ENCODE assay signal across 22 cellular contexts in the genomic region with DNA sequence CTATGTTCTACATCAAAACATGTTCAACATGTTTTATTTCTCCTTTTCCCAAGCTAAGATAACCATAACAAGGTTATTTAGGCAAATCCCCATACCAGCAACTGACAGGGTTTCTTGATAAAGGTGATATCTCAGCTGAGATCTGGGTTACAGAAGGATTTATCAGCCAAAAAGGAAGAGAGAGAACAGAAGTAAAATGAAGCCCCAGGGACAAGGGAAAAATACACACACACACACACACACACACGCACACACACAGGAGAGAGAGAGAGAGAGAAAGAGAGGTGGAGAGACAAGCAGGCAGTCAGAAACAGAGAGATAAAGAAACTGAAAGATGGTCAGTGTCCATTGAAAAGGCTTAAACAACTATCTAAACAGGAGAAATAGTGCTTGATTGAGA. TPM values are rescaled to one million over a fixed set of nuclear protein-coding genes. Genes with fewer than 3 reads are reported as not detected.
DNase-seq lines count a peak whose midpoint lies in the region; ATAC-seq, FAIRE-seq and TF ChIP-seq lines count a peak whose summit lies in the region.
"Had no signal": no experiment of that assay in that cellular context is flagged by ENCODE, and none has a peak within 500 bp of the region (broad histone marks: within the 10 kb centered on the region; RNA-seq: fewer than 3 reads in every experiment).

No MANE protein-coding gene starts in this region.

- no peak for ATAC-seq in SK-N-SH treated with all-trans-retinoic acid at 6 μM for 48 hours
- no peak for ATAC-seq in naive thymus-derived CD4-positive, alpha-beta T cell
- ATAC-seq: Right ventricle myocardium inferior had no signal

- no peak for TF ChIP-seq RAD21 in SK-N-SH (IDR thresholded peaks at IDR 0.05; ENCODE audit: low read length)

- H3K4me1 Mint-ChIP-seq in naive thymus-derived CD4-positive, alpha-beta T cell: peaks cover 10 to 26% (median 20%) of the 10 kb centered on the region in 7 donors

- intact Hi-C loops in naive thymus-derived CD4-positive, alpha-beta T cell (cut with micrococcal nuclease): no loop called here

- no peak overlapping the region for H3K4me3 Mint-ChIP-seq in naive thymus-derived CD4-positive, alpha-beta T cell
- H3K4me3 Mint-ChIP-seq: CD4-positive, alpha-beta memory T cell had no signal

- H3K9ac ChIP-seq in SK-N-SH: no peak overlapping the region
- H3K9ac ChIP-seq: BLaER1 treated with 17β-estradiol and CSF1 and Interleukin-3, amounts not matched to agents 10 nM and 100 nM had no signal

- in situ Hi-C loops in KBM-7 (cut with MboI; ENCODE audit: low pct_unique_long_range_greater_than_20kb, low sequenced_read_pairs): no loop called here

- peak overlapping the region in 5 of 9 donors; percentile 1 to 55 (median 26) for H3K27ac Mint-ChIP-seq in naive thymus-derived CD4-positive, alpha-beta T cell
- H3K27ac Mint-ChIP-seq: CD4-positive, alpha-beta memory T cell had no signal

- DNase-seq in SK-N-SH (no peak), KBM-7 (peak; percentile 14), OCI-M1 (lab: John Stamatoyannopoulos, UW) (peak; percentile 22), RCC 7860 (ENCODE audit: low spot score) (no peak)
- no peak for DNase-seq in naive thymus-derived CD4-positive, alpha-beta T cell
- DNase-seq in activated naive CD4-positive, alpha-beta T cell treated with anti-CD3 and anti-CD28 coated beads, Interleukin-2, amount 50 U/mL, for 16 hours: no peak
- DNase-seq in activated effector memory CD4-positive, alpha-beta T cell treated with anti-CD3 and anti-CD28 coated beads, Interleukin-2, amount 50 U/mL, for 16 hours: no peak
- DNase-seq: ACHN; CD4-positive, alpha-beta memory T cell; NCI-H1092; NCI-H1436 treated with DMSO at 0.1 percent for 48 hours; NCI-H2029; NCI-H2227 treated with DMSO at 0.1 percent for 48 hours; NCI-H510A; NCI-H82; Peyer's patch; SW 1271 had no signal

- H3K9me3 Mint-ChIP-seq in naive thymus-derived CD4-positive, alpha-beta T cell: no peaks in the 10 kb centered on the region
- H3K9me3 Mint-ChIP-seq: CD4-positive, alpha-beta memory T cell had no signal

- WGBS in SK-N-SH (ENCODE audit: low lambda C conversion rate): 67% methylated on average over 1 of the region's 1 CpG

- TF ChIP-seq CTCF in SK-N-SH (IDR thresholded peaks at IDR 0.05): no peak

- H3K79me2 ChIP-seq in SK-N-SH (ENCODE audit: insufficient read depth): no peaks in the 10 kb centered on the region

- POLR2A ChIA-PET in SK-N-SH (lab: Yijun Ruan, JAX): no interaction called here
- POLR2A ChIA-PET in naive thymus-derived CD4-positive, alpha-beta T cell (lab: Charles Lee): interaction anchor here (0.7 to 1.1 kb wide), 3 partner anchors 20 to 226 kb away, joined by 3 to 4 read pairs (median 4); partner anchors contain the start of gene MLLT3

- H2AFZ ChIP-seq in SK-N-SH (ENCODE audit: low read depth): no peak overlapping the region

- H3F3A ChIP-seq in SK-N-SH (replicated peaks; ENCODE audit: insufficient read depth): peaks cover 3% of the 10 kb centered on the region

- peak in 1 of 2 experiments; percentile 38; a peak in 1 of 4 replicates for TF ChIP-seq EP300 in SK-N-SH (IDR thresholded peaks at IDR 0.05; ENCODE audit: borderline replicate concordance in 1 of 2, low read depth in 1 of 2, low read length in 1 of 2)

- H3K27ac ChIP-seq in SK-N-SH (ENCODE audit: low read depth in 2 of 2, low read length in 1 of 2): no peak overlapping the region
- H3K27ac ChIP-seq in naive thymus-derived CD4-positive, alpha-beta T cell (ENCODE audit: low read depth, low read length): no peak overlapping the region
- H3K27ac ChIP-seq: 22Rv1; BLaER1 treated with 17β-estradiol and CSF1 and Interleukin-3, amounts not matched to agents 10 nM and 100 nM; Peyer's patch had no signal

- no peaks in the 10 kb centered on the region for H3K9me2 ChIP-seq in SK-N-SH

- H3K4me3 ChIP-seq in SK-N-SH (ENCODE audit: low read depth in 2 of 2, low read length in 1 of 2): no peak overlapping the region
- H3K4me3 ChIP-seq in naive thymus-derived CD4-positive, alpha-beta T cell (ENCODE audit: low read length): no peak overlapping the region
- H3K4me3 ChIP-seq: BLaER1 treated with 17β-estradiol and CSF1 and Interleukin-3, amounts not matched to agents 10 nM and 100 nM; Peyer's patch had no signal

- FAIRE-seq in RCC 7860 (lab: Jason Lieb, UNC): no peak
- FAIRE-seq: H54 had no signal

- CTCF ChIA-PET in SK-N-SH (lab: Yijun Ruan, JAX): no interaction called here
- CTCF ChIA-PET in naive thymus-derived CD4-positive, alpha-beta T cell (lab: Charles Lee): no interaction called here

- peaks cover 0 to 8% of the 10 kb centered on the region in 2 experiments; a peak in 2 of 4 replicates for H3K4me1 ChIP-seq in SK-N-SH (ENCODE audit: control insufficient read depth in 1 of 2, insufficient read depth in 2 of 2, low read depth in 1 of 2, low read length in 1 of 2)
- H3K4me1 ChIP-seq in naive thymus-derived CD4-positive, alpha-beta T cell (ENCODE audit: control insufficient read depth in 2 of 2, insufficient read depth in 2 of 2, low read length in 2 of 2): peaks cover 11 to 15% of the 10 kb centered on the region in 2 donors
- H3K4me1 ChIP-seq: Peyer's patch had no signal

- peaks cover 0 to 21% (median under 1%) of the 10 kb centered on the region in 5 donors for H3K27me3 Mint-ChIP-seq in naive thymus-derived CD4-positive, alpha-beta T cell

- H3K36me3 ChIP-seq in SK-N-SH (replicated peaks in 1 of 2; ENCODE audit: control insufficient read depth in 1 of 2, insufficient read depth in 2 of 2, low read length in 1 of 2): no peaks in the 10 kb centered on the region
- H3K36me3 ChIP-seq in naive thymus-derived CD4-positive, alpha-beta T cell (ENCODE audit: control insufficient read depth in 2 of 3, insufficient read depth in 3 of 3, low read length in 3 of 3): no peaks in the 10 kb centered on the region
- H3K36me3 ChIP-seq: BLaER1 treated with 17β-estradiol and CSF1 and Interleukin-3, amounts not matched to agents 10 nM and 100 nM; Peyer's patch had no signal

- H3K27me3 ChIP-seq in SK-N-SH (ENCODE audit: insufficient read depth): no peaks in the 10 kb centered on the region
- H3K27me3 ChIP-seq in naive thymus-derived CD4-positive, alpha-beta T cell (ENCODE audit: control insufficient read depth in 2 of 2, insufficient read depth in 2 of 2, low read length in 2 of 2): no peaks in the 10 kb centered on the region
- H3K27me3 ChIP-seq: Peyer's patch had no signal

- H3K36me3 Mint-ChIP-seq in naive thymus-derived CD4-positive, alpha-beta T cell: peaks cover 0 to 5% (median 0%) of the 10 kb centered on the region in 5 donors
- H3K36me3 Mint-ChIP-seq: CD4-positive, alpha-beta memory T cell had no signal

- H3K9me3 ChIP-seq in SK-N-SH: no peaks in the 10 kb centered on the region
- H3K9me3 ChIP-seq in naive thymus-derived CD4-positive, alpha-beta T cell (ENCODE audit: control insufficient read depth in 2 of 3, low read length in 3 of 3): no peaks in the 10 kb centered on the region
- H3K9me3 ChIP-seq: BLaER1 treated with 17β-estradiol and CSF1 and Interleukin-3, amounts not matched to agents 10 nM and 100 nM; Peyer's patch had no signal

- H3K4me2 ChIP-seq in SK-N-SH: no peak overlapping the region

- H4K20me1 ChIP-seq in SK-N-SH (ENCODE audit: insufficient read depth): no peaks in the 10 kb centered on the region

TF ChIP-seq in SK-N-SH, 30 proteins besides CTCF, POLR2A, EP300 and RAD21 (continues in another document):
- TF ChIP-seq POLR2AphosphoS5 (IDR thresholded peaks at IDR 0.05; ENCODE audit: low read depth, low read length) (no peak), JUND (IDR thresholded peaks at IDR 0.05) (no peak), SIN3A (IDR thresholded peaks at IDR 0.05; ENCODE audit: borderline replicate concordance, low read depth, low read length) (no peak), NFIC (IDR thresholded peaks at IDR 0.05; ENCODE audit: borderline replicate concordance) (no peak), TAF1 (IDR thresholded peaks at IDR 0.05; ENCODE audit: borderline replicate concordance, low read depth, low read length) (no peak), MXI1 (IDR thresholded peaks at IDR 0.05; ENCODE audit: low read depth, low read length) (no peak), RFX5 (IDR thresholded peaks at IDR 0.05; ENCODE audit: low read length) (no peak), FOXM1 (IDR thresholded peaks at IDR 0.05; ENCODE audit: low read depth) (no peak)
- TF ChIP-seq, protein P1, sequence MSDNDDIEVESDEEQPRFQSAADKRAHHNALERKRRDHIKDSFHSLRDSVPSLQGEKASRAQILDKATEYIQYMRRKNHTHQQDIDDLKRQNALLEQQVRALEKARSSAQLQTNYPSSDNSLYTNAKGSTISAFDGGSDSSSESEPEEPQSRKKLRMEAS (IDR thresholded peaks at IDR 0.05; ENCODE audit: low read depth): no peak

RNA-seq across cellular contexts. Expression of gene MLLT3, which starts 19.7 kb away (rescaled TPM):
- 3.9 and 6.2 TPM in 2 replicates for polyA plus RNA-seq in SK-N-SH (2012; rRNA removed)
- 6.6 and 7.2 TPM in 2 replicates for polyA plus RNA-seq in SK-N-SH (2012; cell fraction: cytosol; rRNA removed)
- polyA plus RNA-seq in SK-N-SH (2012; cell fraction: nucleus; rRNA removed): 1.5 and 2.8 TPM in 2 replicates
- 10 to 100 TPM; 40.9 to 85.3 (median 71.3) TPM for total RNA-seq in naive thymus-derived CD4-positive, alpha-beta T cell
- 10 to 100 TPM; 62.6 to 64.8 TPM for polyA plus RNA-seq in naive thymus-derived CD4-positive, alpha-beta T cell

RNA-seq across cellular contexts. Expression of gene FOCAD, which starts 42.0 kb away (rescaled TPM):
- 15.8 and 18.5 TPM in 2 replicates for polyA plus RNA-seq in SK-N-SH (2012; rRNA removed)
- polyA plus RNA-seq in SK-N-SH (2012; cell fraction: cytosol; rRNA removed): 13.4 and 13.6 TPM in 2 replicates
- 23.2 and 35.4 TPM in 2 replicates for polyA plus RNA-seq in SK-N-SH (2012; cell fraction: nucleus; rRNA removed)
- 10 to 100 TPM; 12.8 to 33.7 (median 22.3) TPM for total RNA-seq in naive thymus-derived CD4-positive, alpha-beta T cell
- polyA plus RNA-seq in naive thymus-derived CD4-positive, alpha-beta T cell: 10 to 100 TPM; 13.1 to 18.3 TPM

Comparison
In these comparisons a context has a peak if more than half of its experiments do, and no peak if none do; other contexts are left out.
1. DNase-seq: peak in KBM-7 (single experiment) and OCI-M1 (single experiment); none in SK-N-SH (single experiment), naive thymus-derived CD4-positive, alpha-beta T cell (0 of 9), activated naive CD4-positive, alpha-beta T cell treated with anti-CD3 and anti-CD28 coated beads, Interleukin-2, amount 50 U/mL, for 16 hours (single experiment), activated effector memory CD4-positive, alpha-beta T cell treated with anti-CD3 and anti-CD28 coated beads, Interleukin-2, amount 50 U/mL, for 16 hours (single experiment) and RCC 7860 (single experiment).
2. RNA of gene MLLT3, which starts 19.7 kb away (polyA plus RNA-seq): 62.6 to 64.8 TPM in naive thymus-derived CD4-positive, alpha-beta T cell; 1.5 to 7.2 TPM in SK-N-SH; every median in the first group is over 4 times any median in the second.